In genomic region chr2:4024561-4024960, GRCh38 we compare ENCODE assay signal across 3 cellular contexts.
"Had no signal": no experiment of that assay in that cellular context is flagged by ENCODE, and none has a peak within 500 bp of the region (broad histone marks: within the 10 kb centered on the region; RNA-seq: fewer than 3 reads in every experiment).

No MANE protein-coding gene starts in this region.

- H3K4me3 ChIP-seq: GM12878 had no signal

- DNase-seq: GDM1, GF-D8 had no signal
